17 cellular contexts compared by ENCODE assay signal in genomic region chr3:106198828-106199194, GRCh38.
"Had no signal": no experiment of that assay in that cellular context is flagged by ENCODE, and none has a peak within 500 bp of the region (broad histone marks: within the 10 kb centered on the region; RNA-seq: fewer than 3 reads in every experiment).

No MANE protein-coding gene starts in this region.

- FAIRE-seq: colon had no signal

- DNase-seq: activated CD4-positive, alpha-beta memory T cell treated with anti-CD3 and anti-CD28 coated beads for 36 hours; activated CD4-positive, alpha-beta T cell treated with anti-CD3 and anti-CD28 coated beads for 1 hour; activated T-cell treated with anti-CD3 and anti-CD28 coated beads, Interleukin-2, amount 50 U/mL, for 4 hours; effector CD8-positive, alpha-beta T cell; foreskin keratinocyte; heart left ventricle; islet precursor cell; mesendoderm; occipital lobe; psoas muscle; sigmoid colon; stimulated activated CD4-positive, alpha-beta T cell treated with anti-CD3 and anti-CD28 coated beads, Interleukin-2, amount 100 ng/mL, for 24 hours; stimulated activated naive B cell treated with anti-CD40 and anti-IgM and Interleukin-4, amounts not matched to agents 10 μg/mL and 1 μg/mL and 100 μg/mL, for 72 hours; upper lobe of right lung had no signal

- H3K9me3 ChIP-seq: ascending aorta, left lung, psoas muscle, sigmoid colon, upper lobe of right lung had no signal

- ATAC-seq: activated T-cell treated with anti-CD3 and anti-CD28 coated beads, Interleukin-2, amount 50 U/mL, for 4 hours; foreskin keratinocyte; heart left ventricle; left lung; psoas muscle; stimulated activated naive B cell treated with anti-CD40 and anti-IgM and Interleukin-4, amounts not matched to agents 10 μg/mL and 1 μg/mL and 100 μg/mL, for 72 hours; upper lobe of right lung had no signal

- H3K4me3 ChIP-seq: ascending aorta, heart left ventricle, left lung, psoas muscle, sigmoid colon, upper lobe of right lung had no signal

- H3K4me1 ChIP-seq: ascending aorta, foreskin keratinocyte, heart left ventricle, left lung, psoas muscle, sigmoid colon, upper lobe of right lung had no signal

- H3K27me3 ChIP-seq: ascending aorta, foreskin keratinocyte, heart left ventricle, left lung, sigmoid colon, upper lobe of right lung had no signal

- H3K36me3 ChIP-seq: ascending aorta, heart left ventricle, left lung, sigmoid colon, upper lobe of right lung had no signal
